ENCODE assay signal across 12 cellular contexts in genomic region chr5:153237671-153238332, GRCh38.
DNase-seq lines count a peak whose midpoint lies in the region; ATAC-seq and TF ChIP-seq lines count a peak whose summit lies in the region.
"Had no signal": no experiment of that assay in that cellular context is flagged by ENCODE, and none has a peak within 500 bp of the region (broad histone marks: within the 10 kb centered on the region; RNA-seq: fewer than 3 reads in every experiment).

No MANE protein-coding gene starts in this region.

- no peaks in the 10 kb centered on the region for H3K4me1 ChIP-seq in gastrocnemius medialis

- H3K27ac ChIP-seq in gastrocnemius medialis = no peak overlapping the region

- in situ Hi-C loops in gastrocnemius medialis (cut with MboI; ENCODE audit: low sequenced_read_pairs in 4 of 4) = no loop called here

- intact Hi-C loops in gastrocnemius medialis (cut with DNase I; ENCODE audit: low total_unique reads) = no loop called here

- TF ChIP-seq POLR2A in gastrocnemius medialis (IDR thresholded peaks at IDR 0.05) = no peak

- H3K36me3 ChIP-seq in gastrocnemius medialis = no peaks in the 10 kb centered on the region

- TF ChIP-seq CTCF in gastrocnemius medialis (IDR thresholded peaks at IDR 0.05 in 4 of 5, conservative IDR thresholded peaks at IDR 0.05 in 1 of 5) = no peak

- no peaks in the 10 kb centered on the region for H3K9me3 ChIP-seq in gastrocnemius medialis

- no peak overlapping the region for H3K4me3 ChIP-seq in gastrocnemius medialis
- H3K4me3 ChIP-seq: mucosa of descending colon had no signal

- DNase-seq in HuH-7 (ENCODE audit: low spot score) (no peak), gastrocnemius medialis (no peak), NCI-H526 (lab: John Stamatoyannopoulos, UW) (no peak), 8988T (no peak)
- DNase-seq: activated CD4-positive, alpha-beta T cell treated with anti-CD3 and anti-CD28 coated beads, Interleukin-2, amount 50 U/mL, for 1 hour; mucosa of descending colon; MV-4-11; NCI-H82 had no signal

- ATAC-seq in GM18502 (IDR thresholded peaks at IDR 0.05; ENCODE audit: poor library complexity, unreplicated experiment) (peak; percentile 86), GM19452 (IDR thresholded peaks at IDR 0.05; ENCODE audit: unreplicated experiment) (peak; percentile 87), HG02763 (IDR thresholded peaks at IDR 0.05; ENCODE audit: unreplicated experiment) (peak; percentile 90), HG03432 (IDR thresholded peaks at IDR 0.05; ENCODE audit: unreplicated experiment) (peak; percentile 88), gastrocnemius medialis (no peak)
- ATAC-seq: mucosa of descending colon had no signal

- H3K27me3 ChIP-seq in gastrocnemius medialis = no peaks in the 10 kb centered on the region

Comparison
In these comparisons a context has a peak if more than half of its experiments do, and no peak if none do; other contexts are left out.
1. ATAC-seq: peak in GM18502 (single experiment), GM19452 (single experiment), HG02763 (single experiment) and HG03432 (single experiment); none in gastrocnemius medialis (0 of 2).